In genomic region chr10:122265896-122266295, GRCh38 we compare ENCODE assay signal across 30 cellular contexts. TPM values are rescaled to one million over a fixed set of nuclear protein-coding genes. Genes with fewer than 3 reads are reported as not detected.
A peak's percentile ranks its signal among the peaks of the same experiment; 100 is the strongest.
DNase-seq lines count a peak whose midpoint lies in the region; ATAC-seq and TF ChIP-seq lines count a peak whose summit lies in the region.
"Had no signal": no experiment of that assay in that cellular context is flagged by ENCODE, and none has a peak within 500 bp of the region (broad histone marks: within the 10 kb centered on the region; RNA-seq: fewer than 3 reads in every experiment).

No MANE protein-coding gene starts in this region.

- DNase-seq in Right ventricle myocardium inferior (ENCODE audit: missing footprints) (no peak), right atrium auricular region (ENCODE audit: low spot score) (no peak), left ventricle myocardium superior (no peak), neural crest cell (ENCODE audit: low read depth, low spot score) (no peak), aorta (no peak), smooth muscle cell (lab: John Stamatoyannopoulos, UW; ENCODE audit: unreplicated experiment) (no peak), occipital lobe (lab: John Stamatoyannopoulos, UW) (no peak)
- DNase-seq in stimulated activated CD4-positive, alpha-beta T cell treated with anti-CD3 and anti-CD28 coated beads, Interleukin-4, amount 100 ng/mL, for 1 hour = no peak
- DNase-seq: 8988T; activated CD4-positive, alpha-beta memory T cell treated with anti-CD3 and anti-CD28 coated beads, Interleukin-2, amount 10 ng/mL, durations not matched to agents 7 days and 5 days; activated CD4-positive, alpha-beta T cell treated with anti-CD3 and anti-CD28 coated beads for 1 hour; activated CD8-positive, alpha-beta memory T cell treated with anti-CD3 and anti-CD28 coated beads, Interleukin-2, amount 50 U/mL, for 48 hours; activated naive CD8-positive, alpha-beta T cell treated with anti-CD3 and anti-CD28 coated beads, Interleukin-2, amount 10 ng/mL, durations not matched to agents 7 days and 5 days; dorsolateral prefrontal cortex; HCEC 1CT; NCI-H146; NCI-H446 treated with DMSO at 0.1 percent for 48 hours; nucleus accumbens; stimulated activated CD4-positive, alpha-beta T cell treated with anti-CD3 and anti-CD28 coated beads, Interleukin-12 subunit alpha, Interleukin-12 subunit beta, amount 100 ng/mL, for 4 hours; stimulated activated CD4-positive, alpha-beta T cell treated with anti-CD3 and anti-CD28 coated beads, Interleukin-4, amount 100 ng/mL, for 24 hours; substantia nigra; T-helper 17 cell had no signal

- peaks cover 3% of the 10 kb centered on the region for H3F3A ChIP-seq in smooth muscle cell (ENCODE audit: low read depth)

- H2AFZ ChIP-seq in smooth muscle cell (ENCODE audit: low read depth) = no peak overlapping the region

- TF ChIP-seq CTCF in right atrium auricular region (IDR thresholded peaks at IDR 0.05) (no peak), neural crest cell (conservative IDR thresholded peaks at IDR 0.05) (no peak), smooth muscle cell (IDR thresholded peaks at IDR 0.05; ENCODE audit: borderline replicate concordance, insufficient read depth, poor library complexity, severe bottlenecking) (no peak)

- ATAC-seq in Right ventricle myocardium inferior (peak; percentile 70), left ventricle myocardium superior (peak; percentile 81), aorta (ENCODE audit: low FRiP score) (no peak)
- ATAC-seq: SK-N-SH treated with all-trans-retinoic acid at 6 μM for 48 hours; stimulated activated effector memory CD8-positive, alpha-beta T cell treated with anti-CD3 and anti-CD28 coated beads, Interleukin-12 subunit alpha, Interleukin-12 subunit beta, amount 100 ng/mL, for 72 hours; T-helper 17 cell had no signal

- intact Hi-C loops in Right ventricle myocardium inferior (cut with DNase I) = loop anchor here (5.0 kb wide), 1 partner anchor 124 kb away; no protein-coding TSS in a partner anchor
- intact Hi-C loops in left ventricle myocardium superior (cut with micrococcal nuclease) = no loop called here
- intact Hi-C loops in aorta (cut with DNase I) = no loop called here

- H3K27ac Mint-ChIP-seq in neural crest cell (ENCODE audit: unreplicated experiment) = peak overlapping the region; percentile 46
- H3K27ac Mint-ChIP-seq: activated CD4-positive, alpha-beta memory T cell treated with anti-CD3 and anti-CD28 coated beads, Interleukin-2, amount 10 ng/mL, durations not matched to agents 7 days and 5 days; activated naive CD8-positive, alpha-beta T cell treated with anti-CD3 and anti-CD28 coated beads, Interleukin-2, amount 10 ng/mL, durations not matched to agents 7 days and 5 days; memory B cell; stimulated activated effector memory CD8-positive, alpha-beta T cell treated with anti-CD3 and anti-CD28 coated beads, Interleukin-12 subunit alpha, Interleukin-12 subunit beta, amount 100 ng/mL, for 72 hours; T-helper 17 cell had no signal

- H3K79me2 ChIP-seq in smooth muscle cell (ENCODE audit: low read depth) = no peaks in the 10 kb centered on the region

- H3K9me3 Mint-ChIP-seq in neural crest cell = peaks cover 4% of the 10 kb centered on the region
- H3K9me3 Mint-ChIP-seq: central memory CD8-positive, alpha-beta T cell had no signal

- H3K4me3 ChIP-seq in right atrium auricular region (no peak overlapping the region), aorta (ENCODE audit: low read length in 2 of 2) (no peak overlapping the region), smooth muscle cell (no peak overlapping the region)
- H3K4me3 ChIP-seq: dorsolateral prefrontal cortex had no signal

- H3K9ac ChIP-seq in smooth muscle cell (ENCODE audit: low read depth) = no peak overlapping the region
- H3K9ac ChIP-seq: KMS-11 had no signal

- H3K27ac ChIP-seq in right atrium auricular region (no peak overlapping the region), aorta (ENCODE audit: low read depth in 1 of 2, low read length in 2 of 2) (no peak overlapping the region), smooth muscle cell (ENCODE audit: low read depth) (no peak overlapping the region)
- H3K27ac ChIP-seq: dorsolateral prefrontal cortex, KMS-11 had no signal

- H3K4me3 Mint-ChIP-seq in neural crest cell = no peak overlapping the region
- H3K4me3 Mint-ChIP-seq: activated CD4-positive, alpha-beta memory T cell treated with anti-CD3 and anti-CD28 coated beads, Interleukin-2, amount 10 ng/mL, durations not matched to agents 7 days and 5 days; activated naive CD8-positive, alpha-beta T cell treated with anti-CD3 and anti-CD28 coated beads, Interleukin-2, amount 10 ng/mL, durations not matched to agents 7 days and 5 days; central memory CD8-positive, alpha-beta T cell; memory B cell; stimulated activated effector memory CD8-positive, alpha-beta T cell treated with anti-CD3 and anti-CD28 coated beads, Interleukin-12 subunit alpha, Interleukin-12 subunit beta, amount 100 ng/mL, for 72 hours; T-helper 17 cell had no signal

- H3K9me3 ChIP-seq in right atrium auricular region (peaks cover 0 to 16% of the 10 kb centered on the region in 2 donors), aorta (ENCODE audit: control insufficient read depth, low read length) (peaks cover 1% of the 10 kb centered on the region), smooth muscle cell (replicated peaks; ENCODE audit: low read depth) (peaks cover 13% of the 10 kb centered on the region)

- H3K36me3 ChIP-seq in right atrium auricular region (peaks cover 8% of the 10 kb centered on the region), aorta (ENCODE audit: control insufficient read depth in 1 of 2, insufficient read depth in 2 of 2, low read length in 1 of 2) (no peaks in the 10 kb centered on the region), smooth muscle cell (ENCODE audit: low read depth) (no peaks in the 10 kb centered on the region)

- no peaks in the 10 kb centered on the region for H4K20me1 ChIP-seq in smooth muscle cell (ENCODE audit: low read depth)

- H3K27me3 ChIP-seq in right atrium auricular region (no peaks in the 10 kb centered on the region), aorta (ENCODE audit: control insufficient read depth in 1 of 2, insufficient read depth in 2 of 2, low read length in 1 of 2) (no peaks in the 10 kb centered on the region), smooth muscle cell (ENCODE audit: low read depth) (no peaks in the 10 kb centered on the region)
- H3K27me3 ChIP-seq: dorsolateral prefrontal cortex had no signal

- H3K27me3 Mint-ChIP-seq in neural crest cell (ENCODE audit: low read depth) = no peaks in the 10 kb centered on the region

- H3K4me1 Mint-ChIP-seq in neural crest cell = peaks cover 8% of the 10 kb centered on the region
- H3K4me1 Mint-ChIP-seq: activated CD4-positive, alpha-beta memory T cell treated with anti-CD3 and anti-CD28 coated beads, Interleukin-2, amount 10 ng/mL, durations not matched to agents 7 days and 5 days; activated naive CD8-positive, alpha-beta T cell treated with anti-CD3 and anti-CD28 coated beads, Interleukin-2, amount 10 ng/mL, durations not matched to agents 7 days and 5 days; memory B cell had no signal

- WGBS in aorta, 2 donors = 81 to 83% methylated on average over 6 of the region's 6 CpGs
- 88% methylated on average over 6 of the region's 6 CpGs for WGBS in smooth muscle cell (ENCODE audit: low lambda C conversion rate)

- H3K36me3 Mint-ChIP-seq in neural crest cell (ENCODE audit: low read depth) = peaks cover 30% of the 10 kb centered on the region
- H3K36me3 Mint-ChIP-seq: activated naive CD8-positive, alpha-beta T cell treated with anti-CD3 and anti-CD28 coated beads, Interleukin-2, amount 10 ng/mL, durations not matched to agents 7 days and 5 days; stimulated activated effector memory CD8-positive, alpha-beta T cell treated with anti-CD3 and anti-CD28 coated beads, Interleukin-12 subunit alpha, Interleukin-12 subunit beta, amount 100 ng/mL, for 72 hours had no signal

- H3K4me1 ChIP-seq in right atrium auricular region (peaks cover 0 to 7% of the 10 kb centered on the region in 2 donors), aorta (ENCODE audit: control insufficient read depth in 1 of 2, insufficient read depth in 2 of 2, low read length in 2 of 2) (no peaks in the 10 kb centered on the region), smooth muscle cell (ENCODE audit: low read depth) (peaks cover 2% of the 10 kb centered on the region)

- no peak overlapping the region for H3K4me2 ChIP-seq in smooth muscle cell
- H3K4me2 ChIP-seq: KMS-11 had no signal

RNA-seq across cellular contexts. Expression of gene BTBD16, which starts 5.2 kb away (rescaled TPM):
- total RNA-seq in Right ventricle myocardium inferior (not detected), right atrium auricular region (not detected), left ventricle myocardium superior (not detected), neural crest cell (not detected in 2 replicates), aorta (1 to 10 TPM; 1.2 to 2.4 TPM), smooth muscle cell (not detected in 2 replicates), occipital lobe (not detected)
- polyA plus RNA-seq in aorta (1 to 10 TPM in 1 of 2 donors, not detected in 1; 2.3 TPM), smooth muscle cell (not detected in 2 replicates)
- total RNA-seq: activated CD4-positive, alpha-beta memory T cell treated with anti-CD3 and anti-CD28 coated beads, Interleukin-2, amount 10 ng/mL, durations not matched to agents 7 days and 5 days; activated naive CD8-positive, alpha-beta T cell treated with anti-CD3 and anti-CD28 coated beads, Interleukin-2, amount 10 ng/mL, durations not matched to agents 7 days and 5 days; fibroblast of lung; HT1080; myocyte; T-helper 17 cell had no signal
- polyA plus RNA-seq: fibroblast of lung had no signal
